Comparison of ENCODE assay signal across 8 cellular contexts in the genomic region with DNA sequence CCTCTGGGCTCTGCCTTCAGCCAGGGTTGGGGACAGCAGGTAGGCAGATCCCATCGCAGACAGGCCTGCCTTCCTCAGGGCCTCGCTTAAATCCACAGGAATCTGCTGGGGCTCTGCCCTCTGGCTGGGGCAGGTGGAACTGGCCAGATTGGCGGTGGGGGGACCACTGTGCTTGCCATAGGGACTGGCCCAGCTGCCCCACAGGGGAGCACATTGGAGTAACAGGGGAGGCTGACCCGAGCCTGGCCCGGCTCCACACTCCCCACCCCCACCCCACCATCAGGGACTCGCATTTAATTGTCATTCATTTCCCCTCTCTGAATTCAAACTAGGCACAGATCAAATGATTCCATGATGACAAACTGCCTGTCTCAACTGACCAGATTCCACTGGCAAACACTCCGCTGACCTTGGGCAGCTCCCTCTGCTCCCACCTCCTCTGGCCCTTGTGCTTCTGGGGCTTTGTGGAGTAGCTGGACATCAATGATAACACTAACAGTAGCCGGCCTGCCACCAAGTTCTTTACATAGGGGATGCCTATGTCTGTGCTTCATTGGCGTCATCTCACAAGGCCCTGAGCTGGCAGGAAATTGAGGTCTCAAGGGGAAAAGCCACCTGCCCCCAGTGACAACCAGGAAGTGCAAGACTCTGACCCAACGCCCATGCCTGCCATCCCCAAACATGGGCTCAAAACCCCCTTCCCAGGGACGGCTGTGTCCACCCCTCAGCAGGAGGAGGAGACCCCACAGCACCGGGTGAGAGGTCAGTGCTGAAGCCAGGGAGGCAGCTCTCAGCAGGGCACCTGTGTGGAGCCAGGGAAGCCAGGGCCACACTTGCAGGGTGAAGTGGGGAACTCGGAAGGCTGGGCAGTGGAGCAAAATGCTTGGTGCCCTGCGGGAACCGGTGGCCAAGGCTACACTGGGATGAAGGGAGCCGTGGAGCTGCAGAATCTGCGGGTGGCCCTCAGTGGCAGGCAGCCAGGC. TPM values are rescaled to one million over a fixed set of nuclear protein-coding genes. Genes with fewer than 3 reads are reported as not detected.
DNase-seq lines count a peak whose midpoint lies in the region; ATAC-seq, FAIRE-seq and TF ChIP-seq lines count a peak whose summit lies in the region.

No MANE protein-coding gene starts in this region.

- H3K9me3 ChIP-seq in left ventricle myocardium inferior (replicated peaks) (no peaks in the 10 kb centered on the region), GM12878 (replicated peaks; ENCODE audit: control insufficient read depth, insufficient read depth, low read length) (no peaks in the 10 kb centered on the region)

- H3K27ac ChIP-seq in left ventricle myocardium inferior (replicated peaks) (no peak overlapping the region), GM12878 (ENCODE audit: control insufficient read depth, insufficient read depth) (peak overlapping the region; percentile 95)

- CTCF ChIA-PET in GM12878 (lab: Yijun Ruan, JAX): interaction anchor here (0.5 to 6.0 kb wide), 26 partner anchors 10 to 569 kb away, joined by 3 to 79 read pairs (median 4); a partner anchor contains a TSS

- intact Hi-C loops in left ventricle myocardium inferior (cut with micrococcal nuclease): no loop called here
- intact Hi-C loops in cardiac septum (cut with DNase I): no loop called here
- intact Hi-C loops in GM12878 (cut with micrococcal nuclease; ENCODE audit: unreplicated experiment): loop anchor here (1.0 to 10.0 kb wide), 4 partner anchors 96 to 569 kb away; no protein-coding TSS in a partner anchor

- no peaks in the 10 kb centered on the region for H3K36me3 ChIP-seq in left ventricle myocardium inferior
- H3K36me3 ChIP-seq in GM12878 (ENCODE audit: control insufficient read depth in 2 of 2, insufficient read depth in 2 of 2, low read length in 1 of 2): no peaks in the 10 kb centered on the region; a peak in 1 of 4 replicates

- peaks cover 15% of the 10 kb centered on the region for H3K4me1 ChIP-seq in left ventricle myocardium inferior
- H3K4me1 ChIP-seq in GM12878 (ENCODE audit: control insufficient read depth, insufficient read depth, low read length): peaks cover 58% of the 10 kb centered on the region

- WGBS in GM12878 (ENCODE audit: insufficient coverage, insufficient replicate concordance, low lambda C conversion rate, missing lambda C conversion rate): 13% methylated on average over 17 of the region's 17 CpGs

- H3K4me3 ChIP-seq in left ventricle myocardium inferior (no peak overlapping the region), GM12878 (peak overlapping the region; percentile 65), retinal pigment epithelial cell (ENCODE audit: low read length) (no peak overlapping the region)

- peak; percentile 49 to 55; a peak in 2 of 4 replicates for TF ChIP-seq EP300 in GM12878 (IDR thresholded peaks at IDR 0.05; ENCODE audit: borderline replicate concordance in 1 of 2, control insufficient read depth in 1 of 2, low read depth in 2 of 2, low read length in 2 of 2)

- FAIRE-seq in GM12878 (lab: Jason Lieb, UNC): peak; percentile 91

- peak; percentile 40 for TF ChIP-seq CTCF in left ventricle myocardium inferior (IDR thresholded peaks at IDR 0.05; ENCODE audit: borderline replicate concordance)
- TF ChIP-seq CTCF in GM12878 (IDR thresholded peaks at IDR 0.05 in 2 of 3, conservative IDR thresholded peaks at IDR 0.05 in 1 of 3; ENCODE audit: control insufficient read depth in 2 of 3, extremely low read depth in 1 of 3, insufficient read depth in 1 of 3, low read depth in 3 of 3, low read length in 3 of 3): peak; percentile 18 to 55 (median 39); a peak in 5 of 6 replicates
- peak; percentile 52 for TF ChIP-seq CTCF in retinal pigment epithelial cell (conservative IDR thresholded peaks at IDR 0.05; ENCODE audit: low read depth, low read length)

- DNase-seq in left ventricle myocardium inferior (no peak), cardiac septum (ENCODE audit: low spot score) (no peak), GM12878 (ENCODE audit: low read depth, low spot score) (peak; percentile 67), retinal pigment epithelial cell (ENCODE audit: low read depth) (no peak), NCI-H2107 treated with DMSO at 0.1 percent for 48 hours (lab: John Stamatoyannopoulos, UW; ENCODE audit: unreplicated experiment) (no peak)

- POLR2A ChIA-PET in GM12878 (lab: Charles Lee): interaction anchor here (0.6 to 2.2 kb wide), 12 partner anchors 12 to 436 kb away, joined by 3 to 15 read pairs (median 4); a partner anchor contains a TSS

- H4K20me1 ChIP-seq in GM12878 (ENCODE audit: control insufficient read depth, insufficient read depth): no peaks in the 10 kb centered on the region

- SMC1A ChIA-PET in GM12878 (lab: Charles Lee; ENCODE audit: uncharacterized antibody, unreplicated experiment): interaction anchor here (0.7 to 6.3 kb wide), 19 partner anchors 10 to 481 kb away, joined by 3 to 66 read pairs (median 4); no protein-coding TSS in a partner anchor

- RAD21 ChIA-PET in GM12878 (lab: Charles Lee; ENCODE audit: unreplicated experiment): interaction anchor here (0.7 to 6.0 kb wide), 9 partner anchors 13 to 290 kb away, joined by 3 to 52 read pairs (median 4); a partner anchor contains a TSS

- H3K79me2 ChIP-seq in GM12878 (ENCODE audit: control insufficient read depth, insufficient read depth, low read length): peaks cover 40% of the 10 kb centered on the region

- ATAC-seq in HG03175 (IDR thresholded peaks at IDR 0.05; ENCODE audit: unreplicated experiment): peak; percentile 47
- ATAC-seq in GM12878: peak; percentile 69
- ATAC-seq in HG03520 (IDR thresholded peaks at IDR 0.05; ENCODE audit: unreplicated experiment): no peak
- no peak for ATAC-seq in HG02970 (IDR thresholded peaks at IDR 0.05; ENCODE audit: low FRiP score, unreplicated experiment)

- H3K9ac ChIP-seq in GM12878 (ENCODE audit: control insufficient read depth, insufficient read depth, low read length): peak overlapping the region; percentile 85

- TF ChIP-seq RAD21 in GM12878 (IDR thresholded peaks at IDR 0.05; ENCODE audit: insufficient read depth, low read depth, low read length): 0 out of 2 replicates have a peak, but pooled peaks have one; percentile 24

- peak overlapping the region; percentile 77 for H2AFZ ChIP-seq in GM12878 (ENCODE audit: control insufficient read depth, low read depth, low read length)

- BruUV-seq in GM12878 (replicated peaks; lab: Mats Ljungman, UMichigan): TSS peak; percentile 80

- H3K4me2 ChIP-seq in GM12878 (ENCODE audit: control insufficient read depth, insufficient read depth): peak overlapping the region; percentile 83

- peaks cover 28% of the 10 kb centered on the region for H3K27me3 ChIP-seq in left ventricle myocardium inferior (ENCODE audit: low read depth)
- H3K27me3 ChIP-seq in GM12878 (replicated peaks in 1 of 2; ENCODE audit: control insufficient read depth in 2 of 2, insufficient read depth in 2 of 2, low read length in 1 of 2): no peaks in the 10 kb centered on the region

- peak; percentile 76 for TF ChIP-seq POLR2A in GM12878 (IDR thresholded peaks at IDR 0.05; ENCODE audit: low read depth, low read length)

- in situ Hi-C loops in GM12878 (cut with MboI): loop anchor here (5.0 kb wide), 2 partner anchors 91 to 166 kb away; no protein-coding TSS in a partner anchor

TF ChIP-seq in GM12878, 131 proteins besides CTCF, POLR2A, EP300 and RAD21 (continues in another document):
- 0 out of 2 replicates have a peak, but pooled peaks have one; percentile 47 for TF ChIP-seq PAX5 (IDR thresholded peaks at IDR 0.05; ENCODE audit: borderline replicate concordance, low read depth, low read length)
- TF ChIP-seq, protein P1, sequence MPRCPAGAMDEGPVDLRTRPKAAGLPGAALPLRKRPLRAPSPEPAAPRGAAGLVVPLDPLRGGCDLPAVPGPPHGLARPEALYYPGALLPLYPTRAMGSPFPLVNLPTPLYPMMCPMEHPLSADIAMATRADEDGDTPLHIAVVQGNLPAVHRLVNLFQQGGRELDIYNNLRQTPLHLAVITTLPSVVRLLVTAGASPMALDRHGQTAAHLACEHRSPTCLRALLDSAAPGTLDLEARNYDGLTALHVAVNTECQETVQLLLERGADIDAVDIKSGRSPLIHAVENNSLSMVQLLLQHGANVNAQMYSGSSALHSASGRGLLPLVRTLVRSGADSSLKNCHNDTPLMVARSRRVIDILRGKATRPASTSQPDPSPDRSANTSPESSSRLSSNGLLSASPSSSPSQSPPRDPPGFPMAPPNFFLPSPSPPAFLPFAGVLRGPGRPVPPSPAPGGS (IDR thresholded peaks at IDR 0.05; ENCODE audit: borderline replicate concordance, insufficient read depth, low read depth, low read length, poor library complexity, severe bottlenecking): no peak
- 0 out of 2 replicates have a peak, but pooled peaks have one; percentile 28 for TF ChIP-seq TCF3 (IDR thresholded peaks at IDR 0.05; ENCODE audit: borderline replicate concordance, insufficient read depth, low read depth, low read length)
- peak; percentile 55 to 58; a peak in 1 of 4 replicates for TF ChIP-seq SRF (IDR thresholded peaks at IDR 0.05; ENCODE audit: low read depth in 2 of 2, low read length in 2 of 2)
- TF ChIP-seq RUNX3 (IDR thresholded peaks at IDR 0.05; ENCODE audit: low read length): peak; percentile 77
- TF ChIP-seq IKZF2 (IDR thresholded peaks at IDR 0.05): no peak; a peak in 1 of 4 replicates

RNA-seq across cellular contexts. Expression of a gene that starts 2.1 kb away (rescaled TPM):
- 2.4 TPM for total RNA-seq in left ventricle myocardium inferior
- total RNA-seq in cardiac septum: 5.4 TPM
- 6.4 and 7.8 TPM in 2 replicates for total RNA-seq in GM12878 (2013; cell fraction: nucleolus; rRNA removed)
- 7.2 and 7.9 TPM in 2 replicates for total RNA-seq in GM12878 (2014; rRNA removed)
- 2.6 and 3.0 TPM in 2 replicates for total RNA-seq in GM12878 (2014; rRNA removed; fragmentation: Illumina TruSeq; extraction: Trizol)
- total RNA-seq in GM12878 (2021): 10.1 and 12.6 TPM in 2 replicates
- polyA plus RNA-seq in GM12878 (2011; ENCODE audit: low read depth): 2.0 TPM
- polyA plus RNA-seq in GM12878 (2011; rRNA removed): 0.52 and 0.91 TPM in 2 replicates
- 2.1 and 2.3 TPM in 2 replicates for polyA plus RNA-seq in GM12878 (2011; cell fraction: cytosol; rRNA removed)
- 5.9 and 7.4 TPM in 2 replicates for polyA plus RNA-seq in GM12878 (2011; cell fraction: nucleus; rRNA removed)
- 4.4 and 4.5 TPM in 2 replicates for polyA plus RNA-seq in GM12878 (2012)
- 1.2 and 3.8 TPM in 2 replicates for polyA plus RNA-seq in GM12878 (2014; fragmentation: Illumina TruSeq; extraction: Trizol)
- polyA plus RNA-seq in GM12878 (2014; fragmentation: Nextera tagmentation; extraction: Ambion mirVana): 1 to 10 TPM; 1.1 to 1.3 TPM
- 3.5 and 4.2 TPM in 2 replicates for polyA plus RNA-seq in GM12878 (2014; rRNA removed)
- 1 to 10 TPM; 4.5 to 5.2 TPM for polyA plus RNA-seq in GM12878 (2016; fragmentation: Nextera tagmentation; extraction: Ambion mirVana)
- 1.5 and 3.7 TPM in 2 replicates for polyA minus RNA-seq in GM12878 (2011; rRNA and poly(A)+ RNA removed)
- polyA minus RNA-seq in GM12878 (2011; cell fraction: cytosol; rRNA and poly(A)+ RNA removed): 2.0 and 3.5 TPM in 2 replicates
- polyA minus RNA-seq in GM12878 (2011; cell fraction: nucleus; rRNA and poly(A)+ RNA removed): 2.8 and 3.8 TPM in 2 replicates

Comparison
In these comparisons a context has a peak if more than half of its experiments do, and no peak if none do; other contexts are left out.
1. ATAC-seq: peak in HG03175 (single experiment) and GM12878 (single experiment); none in HG03520 (single experiment) and HG02970 (single experiment).
2. Peak in every context shown above with its lines, with median percentiles within 50 percentile points of each other: CTCF ChIP-seq.